ENCODE assay signal across 9 cellular contexts in genomic region chr22:20423636-20424511, GRCh38. TPM values are rescaled to one million over a fixed set of nuclear protein-coding genes. Genes with fewer than 3 reads are reported as not detected.
DNase-seq lines count a peak whose midpoint lies in the region; ATAC-seq and TF ChIP-seq lines count a peak whose summit lies in the region.
"Had no signal": no experiment of that assay in that cellular context is flagged by ENCODE, and none has a peak within 500 bp of the region (broad histone marks: within the 10 kb centered on the region; RNA-seq: fewer than 3 reads in every experiment).

No MANE protein-coding gene starts in this region.

- no peak overlapping the region for H3K9ac ChIP-seq in Karpas-422 (ENCODE audit: low read length)

- H3K36me3 ChIP-seq in WERI-Rb-1 (peaks cover 22% of the 10 kb centered on the region), Karpas-422 (ENCODE audit: insufficient read depth, low read length) (no peaks in the 10 kb centered on the region)

- no peak for DNase-seq in CD4-positive, alpha-beta T cell
- peak; percentile 64 for DNase-seq in WERI-Rb-1
- peak; percentile 40 for DNase-seq in left ventricle myocardium superior
- peak; percentile 26 for DNase-seq in putamen (ENCODE audit: low spot score)
- no peak for DNase-seq in Calu3
- DNase-seq in Karpas-422: no peak
- DNase-seq in superior temporal gyrus (ENCODE audit: extremely low spot score): no peak
- DNase-seq in NCI-H2107 treated with DMSO at 0.1 percent for 48 hours (lab: John Stamatoyannopoulos, UW; ENCODE audit: unreplicated experiment): no peak

- H3K27ac Mint-ChIP-seq in CD4-positive, alpha-beta T cell: no peak overlapping the region
- no peak overlapping the region for H3K27ac Mint-ChIP-seq in Calu3 (ENCODE audit: unreplicated experiment)
- H3K27ac Mint-ChIP-seq: activated T-helper 17 cell treated with anti-CD3 and anti-CD28 coated beads, Interleukin-2, amount 50 U/mL, for 72 hours had no signal

- POLR2A ChIA-PET in CD4-positive, alpha-beta T cell (lab: Charles Lee): no interaction called here

- peaks cover 8% of the 10 kb centered on the region for H3K4me1 Mint-ChIP-seq in CD4-positive, alpha-beta T cell (ENCODE audit: low read depth)
- peaks cover 7% of the 10 kb centered on the region for H3K4me1 Mint-ChIP-seq in Calu3 (ENCODE audit: low read depth, unreplicated experiment)

- H3K4me3 ChIP-seq in WERI-Rb-1 (ENCODE audit: low read depth, low read length): no peak overlapping the region
- H3K4me3 ChIP-seq in Karpas-422 (ENCODE audit: low read length): no peak overlapping the region

- H4K20me1 ChIP-seq in Karpas-422 (ENCODE audit: insufficient read depth, low read depth, low read length): no peaks in the 10 kb centered on the region

- intact Hi-C loops in CD4-positive, alpha-beta T cell (cut with DNase I, micrococcal nuclease): no loop called here
- intact Hi-C loops in left ventricle myocardium superior (cut with micrococcal nuclease): no loop called here
- intact Hi-C loops in Calu3 (cut with micrococcal nuclease; ENCODE audit: unreplicated experiment): no loop called here

- peaks cover 6% of the 10 kb centered on the region for H3K27me3 ChIP-seq in CD4-positive, alpha-beta T cell (ENCODE audit: control insufficient read depth, insufficient read depth, low read length)
- no peaks in the 10 kb centered on the region for H3K27me3 ChIP-seq in WERI-Rb-1 (ENCODE audit: insufficient read depth, low read depth, severe bottlenecking)
- no peaks in the 10 kb centered on the region for H3K27me3 ChIP-seq in Karpas-422 (ENCODE audit: low read length)

- H3K4me1 ChIP-seq in Karpas-422 (ENCODE audit: low read length): no peaks in the 10 kb centered on the region

- no peak for TF ChIP-seq CTCF in CD4-positive, alpha-beta T cell (IDR thresholded peaks at IDR 0.05)
- TF ChIP-seq CTCF in WERI-Rb-1 (IDR thresholded peaks at IDR 0.05; ENCODE audit: low read depth, low read length): no peak
- no peak for TF ChIP-seq CTCF in Calu3 (IDR thresholded peaks at IDR 0.05; ENCODE audit: unreplicated experiment)

- no peaks in the 10 kb centered on the region for H3K9me3 Mint-ChIP-seq in CD4-positive, alpha-beta T cell
- H3K9me3 Mint-ChIP-seq in Calu3 (ENCODE audit: low read depth, unreplicated experiment): no peaks in the 10 kb centered on the region
- H3K9me3 Mint-ChIP-seq: activated T-helper 17 cell treated with anti-CD3 and anti-CD28 coated beads, Interleukin-2, amount 50 U/mL, for 72 hours had no signal

- peaks cover 18% of the 10 kb centered on the region for H3K27me3 Mint-ChIP-seq in CD4-positive, alpha-beta T cell
- peaks cover 21% of the 10 kb centered on the region for H3K27me3 Mint-ChIP-seq in Calu3 (ENCODE audit: unreplicated experiment)

- H3K36me3 Mint-ChIP-seq in CD4-positive, alpha-beta T cell (ENCODE audit: low read depth): no peaks in the 10 kb centered on the region
- no peaks in the 10 kb centered on the region for H3K36me3 Mint-ChIP-seq in Calu3 (ENCODE audit: insufficient read depth, unreplicated experiment)

- no peak overlapping the region for H3K4me2 ChIP-seq in Karpas-422 (ENCODE audit: low read depth, low read length, poor library complexity, severe bottlenecking)

- no peaks in the 10 kb centered on the region for H3K79me2 ChIP-seq in Karpas-422 (ENCODE audit: low read length)

- H3K27ac ChIP-seq in CD4-positive, alpha-beta T cell (ENCODE audit: low read depth, low read length): no peak overlapping the region
- H3K27ac ChIP-seq in WERI-Rb-1 (peak overlapping the region; percentile 60), Karpas-422 (ENCODE audit: low read length) (no peak overlapping the region)

- no peaks in the 10 kb centered on the region for H3K9me3 ChIP-seq in CD4-positive, alpha-beta T cell (ENCODE audit: control insufficient read depth, low read length)
- H3K9me3 ChIP-seq in WERI-Rb-1 (ENCODE audit: severe bottlenecking) (no peaks in the 10 kb centered on the region), Karpas-422 (ENCODE audit: low read length) (no peaks in the 10 kb centered on the region)

- H2AFZ ChIP-seq in Karpas-422 (ENCODE audit: low read length): no peak overlapping the region

- no TSS peak for BruUV-seq in Calu3 (replicated peaks; lab: Mats Ljungman, UMichigan)

- no peak for ATAC-seq in CD4-positive, alpha-beta T cell (ENCODE audit: poor library complexity)
- peak; percentile 16 for ATAC-seq in left ventricle myocardium superior
- ATAC-seq: activated T-helper 17 cell treated with anti-CD3 and anti-CD28 coated beads, Interleukin-2, amount 50 U/mL, for 72 hours had no signal

- H3K9me2 ChIP-seq in Karpas-422 (replicated peaks; ENCODE audit: insufficient read depth, low read length): no peaks in the 10 kb centered on the region

- CTCF ChIA-PET in CD4-positive, alpha-beta T cell (lab: Charles Lee): no interaction called here
- CTCF ChIA-PET in Calu3 (lab: Charles Lee): no interaction called here

- peak overlapping the region; percentile 71 for H3K4me3 Mint-ChIP-seq in CD4-positive, alpha-beta T cell
- no peak overlapping the region for H3K4me3 Mint-ChIP-seq in Calu3 (ENCODE audit: low read depth, unreplicated experiment)

RNA-seq across cellular contexts. Expression of gene SCARF2, which starts 13.8 kb away (rescaled TPM):
- total RNA-seq in CD4-positive, alpha-beta T cell: 1 to 10 TPM; 2.5 to 3.1 TPM
- total RNA-seq in left ventricle myocardium superior (2.7 TPM), Calu3 (2022) (0.68 and 0.81 TPM in 2 replicates)
- total RNA-seq in Karpas-422 (2014; rRNA removed; shearing (Covaris generic); ENCODE audit: low replicate concordance): 0.67 and 2.2 TPM in 2 replicates

RNA-seq across cellular contexts. Expression of gene ZNF74, which starts 29.9 kb away (rescaled TPM):
- 1 to 10 TPM; 1.7 to 2.3 TPM for total RNA-seq in CD4-positive, alpha-beta T cell
- total RNA-seq in left ventricle myocardium superior (4.9 TPM), Calu3 (2022) (11.1 and 15.2 TPM in 2 replicates)
- total RNA-seq in Karpas-422 (2014; rRNA removed; shearing (Covaris generic); ENCODE audit: low replicate concordance): not detected in 2 replicates

Comparison
In these comparisons a context has a peak if more than half of its experiments do, and no peak if none do; other contexts are left out.
1. DNase-seq: peak in WERI-Rb-1 (single experiment), left ventricle myocardium superior (single experiment) and putamen (single experiment); none in CD4-positive, alpha-beta T cell (0 of 10), Calu3 (single experiment), Karpas-422 (single experiment), superior temporal gyrus (single experiment) and NCI-H2107 treated with DMSO at 0.1 percent for 48 hours (single experiment).